ENCODE assay signal across 1 cellular context in the genomic region with DNA sequence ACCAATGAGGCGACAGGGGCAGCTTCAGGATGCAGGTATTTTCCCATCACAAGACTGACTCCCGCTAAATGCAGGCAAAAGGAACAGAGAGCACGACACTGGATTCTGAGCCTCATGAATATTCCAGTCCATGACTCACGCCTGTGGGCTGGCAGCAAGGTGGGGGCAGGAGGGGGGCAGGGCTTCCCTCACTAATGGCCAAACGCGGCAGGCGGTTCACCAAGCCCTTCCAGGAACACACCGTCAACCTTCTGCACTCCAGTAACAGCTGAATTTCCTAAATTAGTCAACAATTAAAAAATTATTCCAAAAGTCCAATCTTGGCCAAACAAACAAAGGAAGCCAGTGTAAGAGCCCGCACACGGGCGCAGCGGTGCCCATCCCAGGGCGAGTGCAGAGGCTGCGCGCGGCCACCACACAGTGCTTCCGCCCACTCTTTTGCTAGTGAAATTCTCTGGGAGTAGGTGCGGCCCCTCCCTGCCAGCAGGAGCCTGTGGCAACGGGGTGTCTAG.
TF ChIP-seq lines count a peak whose summit lies in the region.

No MANE protein-coding gene starts in this region.

TF ChIP-seq in GM23338, 12 proteins besides CTCF, POLR2A, EP300 and RAD21 (continued from another document):
- 0 out of 2 replicates have a peak, but pooled peaks have one; percentile 5 for TF ChIP-seq CREB1 (CRISPR knock-in tag; IDR thresholded peaks at IDR 0.05; ENCODE audit: low read depth)
